In genomic region chr5:37533851-37534250, GRCh38 we compare ENCODE assay signal across 23 cellular contexts.
DNase-seq lines count a peak whose midpoint lies in the region; ATAC-seq, FAIRE-seq and TF ChIP-seq lines count a peak whose summit lies in the region.
"Had no signal": no experiment of that assay in that cellular context is flagged by ENCODE, and none has a peak within 500 bp of the region (broad histone marks: within the 10 kb centered on the region; RNA-seq: fewer than 3 reads in every experiment).

No MANE protein-coding gene starts in this region.

- H3K4me3 Mint-ChIP-seq in natural killer cell treated with Interleukin-12 subunit alpha and Interleukin-12 subunit beta and Interleukin-15 and Interleukin-18, amount 100 ng/mL, for 72 hours, result no peak overlapping the region
- H3K4me3 Mint-ChIP-seq: nephron had no signal

- DNase-seq in H54 (ENCODE audit: insufficient read length, low spot score) (peak; percentile 31), RWPE1 (ENCODE audit: low spot score) (peak; percentile 49), fibroblast of mammary gland (ENCODE audit: low read depth) (peak; percentile 43), psoas muscle (no peak), GM12891 (ENCODE audit: insufficient read length, low spot score) (no peak), DMS79 (lab: John Stamatoyannopoulos, UW) (no peak)
- no peak for DNase-seq in natural killer cell treated with Interleukin-12 subunit alpha and Interleukin-12 subunit beta and Interleukin-15 and Interleukin-18, amount 100 ng/mL, for 72 hours (ENCODE audit: low spot score)
- DNase-seq: activated gamma-delta T cell; amygdala; GDM1; left colon; NCI-H1092 treated with DMSO at 0.1 percent for 48 hours; NCI-H2081 treated with DMSO at 0.1 percent for 48 hours; NCI-H510A treated with DMSO at 0.1 percent for 48 hours; Right ventricle myocardium superior; stimulated activated CD4-positive, alpha-beta T cell treated with anti-CD3 and anti-CD28 coated beads, Interleukin-4, amount 100 ng/mL, for 24 hours; upper lobe of right lung had no signal

- H3K36me3 Mint-ChIP-seq in natural killer cell treated with Interleukin-12 subunit alpha and Interleukin-12 subunit beta and Interleukin-15 and Interleukin-18, amount 100 ng/mL, for 72 hours, result peaks cover 9% of the 10 kb centered on the region

- H3K4me3 ChIP-seq in fibroblast of mammary gland (ENCODE audit: control insufficient read depth, low read depth, low read length), result no peak overlapping the region
- no peak overlapping the region for H3K4me3 ChIP-seq in psoas muscle
- H3K4me3 ChIP-seq: GM12878, skin epidermis, upper lobe of right lung had no signal

- H3K27ac Mint-ChIP-seq in natural killer cell treated with Interleukin-12 subunit alpha and Interleukin-12 subunit beta and Interleukin-15 and Interleukin-18, amount 100 ng/mL, for 72 hours, result no peak overlapping the region
- H3K27ac Mint-ChIP-seq: nephron had no signal

- peak in 3 of 4 donors; percentile 66 to 77 (median 71) for ATAC-seq in psoas muscle
- ATAC-seq in natural killer cell treated with Interleukin-12 subunit alpha and Interleukin-12 subunit beta and Interleukin-15 and Interleukin-18, amount 100 ng/mL, for 72 hours, result no peak
- no peak for ATAC-seq in GM21360 (IDR thresholded peaks at IDR 0.05; ENCODE audit: unreplicated experiment)
- ATAC-seq: GM12878, upper lobe of right lung had no signal

- 98 to 100% (median 99%) methylated on average over 6 of the region's 6 CpGs for WGBS in psoas muscle, 3 donors

- no peak for TF ChIP-seq CTCF in RWPE1 (conservative IDR thresholded peaks at IDR 0.05; ENCODE audit: low read depth)
- TF ChIP-seq CTCF in fibroblast of mammary gland (conservative IDR thresholded peaks at IDR 0.05; ENCODE audit: control insufficient read depth, insufficient read depth, low read depth, low read length), result no peak
- no peak for TF ChIP-seq CTCF in psoas muscle (IDR thresholded peaks at IDR 0.05)

- H3K4me1 Mint-ChIP-seq in natural killer cell treated with Interleukin-12 subunit alpha and Interleukin-12 subunit beta and Interleukin-15 and Interleukin-18, amount 100 ng/mL, for 72 hours (ENCODE audit: low read depth in 2 of 2), result peaks cover 6 to 7% of the 10 kb centered on the region in 2 donors
- H3K4me1 Mint-ChIP-seq: nephron had no signal

- H3K27me3 ChIP-seq in psoas muscle (ENCODE audit: insufficient read depth in 3 of 3, low read length in 2 of 3), result no peaks in the 10 kb centered on the region
- H3K27me3 ChIP-seq: upper lobe of right lung had no signal

- H3K27me3 Mint-ChIP-seq in natural killer cell treated with Interleukin-12 subunit alpha and Interleukin-12 subunit beta and Interleukin-15 and Interleukin-18, amount 100 ng/mL, for 72 hours, result no peaks in the 10 kb centered on the region

- H3K9me3 ChIP-seq in psoas muscle, result no peaks in the 10 kb centered on the region
- H3K9me3 ChIP-seq: upper lobe of right lung had no signal

- TF ChIP-seq POLR2A in H54 (IDR thresholded peaks at IDR 0.05; ENCODE audit: low read depth, low read length), result no peak
- no peak for TF ChIP-seq POLR2A in GM12891 (IDR thresholded peaks at IDR 0.05; ENCODE audit: low read depth, low read length)

- intact Hi-C loops in psoas muscle (cut with DNase I), result no loop called here

- FAIRE-seq in H54 (lab: Jason Lieb, UNC) (peak; percentile 100), GM12891 (lab: Jason Lieb, UNC) (no peak)
- FAIRE-seq: GM12878 had no signal

- no peaks in the 10 kb centered on the region for H3K4me1 ChIP-seq in psoas muscle
- H3K4me1 ChIP-seq: upper lobe of right lung had no signal

- POLR2A ChIA-PET in RWPE1 (lab: Yijun Ruan, JAX; ENCODE audit: low non-redundant PET), result no interaction called here

- peak overlapping the region; percentile 69 for H3K27ac ChIP-seq in RWPE1
- no peak overlapping the region for H3K27ac ChIP-seq in psoas muscle
- H3K27ac ChIP-seq: KMS-11, skin epidermis, upper lobe of right lung, VCaP had no signal

- CTCF ChIA-PET in RWPE1 (lab: Yijun Ruan, JAX), result no interaction called here

- H3K36me3 ChIP-seq in psoas muscle (ENCODE audit: insufficient read depth in 1 of 2, low read depth in 1 of 2), result peaks cover 0 to 3% of the 10 kb centered on the region in 2 donors

- peaks cover 12% of the 10 kb centered on the region for H3K9me3 Mint-ChIP-seq in natural killer cell treated with Interleukin-12 subunit alpha and Interleukin-12 subunit beta and Interleukin-15 and Interleukin-18, amount 100 ng/mL, for 72 hours

TF ChIP-seq in GM12891, 5 proteins besides CTCF, POLR2A, EP300 and RAD21:
- TF ChIP-seq SPI1 (IDR thresholded peaks at IDR 0.05; ENCODE audit: low read depth, low read length) (no peak), TAF1 (IDR thresholded peaks at IDR 0.05; ENCODE audit: low read depth, low read length) (no peak), PAX5 (IDR thresholded peaks at IDR 0.05; ENCODE audit: insufficient read depth, low read length, severe bottlenecking) (no peak), POLR2AphosphoS5 (IDR thresholded peaks at IDR 0.05; ENCODE audit: low read depth, low read length) (no peak), POU2F2 (IDR thresholded peaks at IDR 0.05; ENCODE audit: low read depth, low read length) (no peak)

Comparison
In these comparisons a context has a peak if more than half of its experiments do, and no peak if none do; other contexts are left out.
1. DNase-seq: peak in H54 (single experiment), RWPE1 (single experiment) and fibroblast of mammary gland (single experiment); none in psoas muscle (0 of 2), natural killer cell treated with Interleukin-12 subunit alpha and Interleukin-12 subunit beta and Interleukin-15 and Interleukin-18, amount 100 ng/mL, for 72 hours (single experiment), GM12891 (single experiment) and DMS79 (single experiment).
2. ATAC-seq: peak in psoas muscle (3 of 4); none in natural killer cell treated with Interleukin-12 subunit alpha and Interleukin-12 subunit beta and Interleukin-15 and Interleukin-18, amount 100 ng/mL, for 72 hours (0 of 2) and GM21360 (single experiment).